Comparison of ENCODE assay signal across 11 cellular contexts in the genomic region with DNA sequence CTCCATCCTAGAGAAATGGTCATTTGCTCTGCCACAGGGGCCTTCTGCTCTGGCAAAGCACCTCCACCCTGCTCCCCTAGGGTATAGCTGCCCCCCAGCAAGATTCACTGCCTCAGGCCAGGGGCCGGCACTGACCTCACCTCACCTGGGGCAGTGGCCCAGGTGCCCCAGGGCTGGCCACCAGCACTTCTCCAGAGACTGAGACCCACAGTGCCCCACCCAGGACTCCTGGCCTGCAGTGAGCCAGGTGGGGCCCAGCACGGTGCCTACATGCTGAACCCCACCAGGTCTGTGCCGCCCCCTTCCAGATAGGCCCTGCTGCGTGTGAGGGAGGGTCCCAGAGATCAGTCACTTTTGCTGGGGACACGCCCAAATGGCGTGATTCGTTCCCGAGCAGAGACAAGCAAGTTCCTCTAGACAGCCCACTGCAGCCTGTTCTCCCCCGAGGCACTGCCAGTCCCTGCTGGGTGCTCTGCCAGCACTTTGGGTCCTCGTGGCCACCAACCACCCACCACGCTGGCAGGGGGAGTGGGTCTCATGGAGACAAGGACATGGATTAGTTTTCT. TPM values are rescaled to one million over a fixed set of nuclear protein-coding genes. Genes with fewer than 3 reads are reported as not detected.
DNase-seq lines count a peak whose midpoint lies in the region; ATAC-seq and TF ChIP-seq lines count a peak whose summit lies in the region.
"Had no signal": no experiment of that assay in that cellular context is flagged by ENCODE, and none has a peak within 500 bp of the region (broad histone marks: within the 10 kb centered on the region; RNA-seq: fewer than 3 reads in every experiment).

No MANE protein-coding gene starts in this region.

- no peaks in the 10 kb centered on the region for H3K9me3 Mint-ChIP-seq in activated naive CD8-positive, alpha-beta T cell (ENCODE audit: low read depth)
- no peaks in the 10 kb centered on the region for H3K9me3 Mint-ChIP-seq in activated naive CD8-positive, alpha-beta T cell treated with anti-CD3 and anti-CD28 coated beads for 36 hours
- H3K9me3 Mint-ChIP-seq: activated B cell treated with CpG ODN at 0.5 μM for 24 hours had no signal

- H3K27ac Mint-ChIP-seq in activated naive CD8-positive, alpha-beta T cell = peak overlapping the region; percentile 10
- no peak overlapping the region for H3K27ac Mint-ChIP-seq in activated naive CD8-positive, alpha-beta T cell treated with anti-CD3 and anti-CD28 coated beads for 36 hours
- H3K27ac Mint-ChIP-seq: activated B cell treated with CpG ODN at 0.5 μM for 24 hours had no signal

- 31% methylated on average over 10 of the region's 11 CpGs for WGBS in mammary epithelial cell (ENCODE audit: low coverage, missing lambda C conversion rate)
- 89% methylated on average over 11 of the region's 11 CpGs for WGBS in mesenchymal stem cell
- 78% methylated on average over 11 of the region's 11 CpGs for WGBS in urinary bladder

- H3K27me3 ChIP-seq in mammary epithelial cell (ENCODE audit: insufficient read depth, low read length) (no peaks in the 10 kb centered on the region), mesenchymal stem cell (ENCODE audit: control insufficient read depth in 1 of 2, insufficient read depth in 1 of 2, low read length in 2 of 2) (no peaks in the 10 kb centered on the region)

- dilution Hi-C loops in mammary epithelial cell (cut with HindIII; ENCODE audit: low sequenced_read_pairs) = no loop called here

- H3K27me3 Mint-ChIP-seq in activated naive CD8-positive, alpha-beta T cell = no peaks in the 10 kb centered on the region
- no peaks in the 10 kb centered on the region for H3K27me3 Mint-ChIP-seq in activated naive CD8-positive, alpha-beta T cell treated with anti-CD3 and anti-CD28 coated beads for 36 hours
- H3K27me3 Mint-ChIP-seq: activated B cell treated with CpG ODN at 0.5 μM for 24 hours had no signal

- H3K23ac ChIP-seq in mesenchymal stem cell (ENCODE audit: low read length in 2 of 2) = no peak overlapping the region

- H3K27ac ChIP-seq in mammary epithelial cell (ENCODE audit: insufficient read depth, low read depth, low read length) (no peak overlapping the region), mesenchymal stem cell (ENCODE audit: low read length, poor library complexity, severe bottlenecking) (no peak overlapping the region), urinary bladder (ENCODE audit: low read depth) (peak overlapping the region; percentile 18)

- H4K91ac ChIP-seq in mesenchymal stem cell (ENCODE audit: low read length) = peak overlapping the region; percentile 25

- no peak for TF ChIP-seq CTCF in mammary epithelial cell (conservative IDR thresholded peaks at IDR 0.05 in 1 of 2, IDR thresholded peaks at IDR 0.05 in 1 of 2; ENCODE audit: extremely low read depth in 1 of 2, insufficient read depth in 1 of 2, low read depth in 1 of 2, low read length in 2 of 2)

- H3K4me2 ChIP-seq in mammary epithelial cell (ENCODE audit: insufficient read depth, low read depth, low read length) (peak overlapping the region; percentile 73), mesenchymal stem cell (ENCODE audit: low read length, poor library complexity, severe bottlenecking) (no peak overlapping the region)

- no peak overlapping the region for H3K9ac ChIP-seq in mammary epithelial cell (ENCODE audit: insufficient read depth, low read length)
- H3K9ac ChIP-seq in mesenchymal stem cell (ENCODE audit: low read length) = no peak overlapping the region

- H2AFZ ChIP-seq in mammary epithelial cell (ENCODE audit: low read depth, low read length) (peak overlapping the region; percentile 70), mesenchymal stem cell (ENCODE audit: low read depth, low read length) (no peak overlapping the region)

- no peak for DNase-seq in activated naive CD8-positive, alpha-beta T cell treated with anti-CD3 and anti-CD28 coated beads for 36 hours
- DNase-seq in mammary epithelial cell (no peak), mesenchymal stem cell (no peak), NCI-H2029 treated with DMSO at 0.1 percent for 48 hours (lab: John Stamatoyannopoulos, UW) (no peak)
- DNase-seq: activated B cell treated with CpG ODN at 0.5 μM for 24 hours, activated gamma-delta T cell, OCI-M1 had no signal

- BruUV-seq in mammary epithelial cell (replicated peaks; lab: Mats Ljungman, UMichigan) = no TSS peak

- H2BK120ac ChIP-seq in mesenchymal stem cell (ENCODE audit: low read depth, low read length) = no peak overlapping the region

- H2BK5ac ChIP-seq in mesenchymal stem cell (ENCODE audit: low read depth, low read length, poor library complexity, severe bottlenecking) = no peak overlapping the region

- peaks cover 23% of the 10 kb centered on the region for H3K79me2 ChIP-seq in mammary epithelial cell (ENCODE audit: insufficient read depth, low read length)

- no peaks in the 10 kb centered on the region for H3K36me3 ChIP-seq in mammary epithelial cell (ENCODE audit: insufficient read depth, low read length)
- H3K36me3 ChIP-seq in mesenchymal stem cell (ENCODE audit: control insufficient read depth in 1 of 2, insufficient read depth in 2 of 2, low read depth in 1 of 2, low read length in 2 of 2) = peaks cover 0 to 43% of the 10 kb centered on the region in 2 experiments
- no peaks in the 10 kb centered on the region for H3K36me3 ChIP-seq in urinary bladder (ENCODE audit: insufficient read depth)

- peaks cover 62% of the 10 kb centered on the region for H3K79me1 ChIP-seq in mesenchymal stem cell (replicated peaks; ENCODE audit: low read length, poor library complexity, severe bottlenecking)

- H2AK5ac ChIP-seq in mesenchymal stem cell (ENCODE audit: low read length, severe bottlenecking) = no peak overlapping the region

- H4K8ac ChIP-seq in mesenchymal stem cell (ENCODE audit: low read length) = no peak overlapping the region

- no peak overlapping the region for H3K18ac ChIP-seq in mesenchymal stem cell (ENCODE audit: low read depth in 1 of 2, low read length in 2 of 2)

- ATAC-seq in HG03139 (IDR thresholded peaks at IDR 0.05; ENCODE audit: unreplicated experiment) = no peak
- no peak for ATAC-seq in HG03565 (IDR thresholded peaks at IDR 0.05; ENCODE audit: unreplicated experiment)

- H3K4me1 Mint-ChIP-seq in activated naive CD8-positive, alpha-beta T cell (ENCODE audit: low read depth) = peaks cover 27% of the 10 kb centered on the region
- H3K4me1 Mint-ChIP-seq in activated naive CD8-positive, alpha-beta T cell treated with anti-CD3 and anti-CD28 coated beads for 36 hours = peaks cover 17% of the 10 kb centered on the region

- no peak overlapping the region for H3K4me3 Mint-ChIP-seq in activated naive CD8-positive, alpha-beta T cell
- H3K4me3 Mint-ChIP-seq in activated naive CD8-positive, alpha-beta T cell treated with anti-CD3 and anti-CD28 coated beads for 36 hours = no peak overlapping the region

- no peak overlapping the region for H3K4ac ChIP-seq in mesenchymal stem cell (ENCODE audit: low read depth in 1 of 2, low read length in 2 of 2)

- H4K20me1 ChIP-seq in mammary epithelial cell (ENCODE audit: insufficient read depth, low read length) = no peaks in the 10 kb centered on the region

- in situ Hi-C loops in mammary epithelial cell (cut with MboI; ENCODE audit: low sequenced_read_pairs in 2 of 2) = loop anchor here in 1 of 2 donors (10.0 kb wide), 1 partner anchor 61 kb away; no protein-coding TSS in a partner anchor

- H3K4me1 ChIP-seq in mammary epithelial cell (ENCODE audit: insufficient read depth, low read length) (peaks cover 24% of the 10 kb centered on the region), mesenchymal stem cell (ENCODE audit: control insufficient read depth, insufficient read depth, low read depth, low read length) (peaks cover 44% of the 10 kb centered on the region), urinary bladder (ENCODE audit: insufficient read depth) (no peaks in the 10 kb centered on the region)

- H2BK15ac ChIP-seq in mesenchymal stem cell (ENCODE audit: low read depth, poor library complexity, severe bottlenecking) = no peak overlapping the region

- H3K36me3 Mint-ChIP-seq in activated naive CD8-positive, alpha-beta T cell = peaks cover 4% of the 10 kb centered on the region
- H3K36me3 Mint-ChIP-seq in activated naive CD8-positive, alpha-beta T cell treated with anti-CD3 and anti-CD28 coated beads for 36 hours = peaks cover 17% of the 10 kb centered on the region

- H3K9me3 ChIP-seq in mammary epithelial cell (replicated peaks; ENCODE audit: insufficient read depth, low read length) (no peaks in the 10 kb centered on the region), mesenchymal stem cell (ENCODE audit: control insufficient read depth, low read length) (no peaks in the 10 kb centered on the region)

- CTCF ChIA-PET in mammary epithelial cell (lab: Charles Lee; ENCODE audit: low non-redundant PET) = no interaction called here

- no peak overlapping the region for H2BK12ac ChIP-seq in mesenchymal stem cell (ENCODE audit: low read length in 2 of 2)

- no peak overlapping the region for H3K4me3 ChIP-seq in mammary epithelial cell (replicated peaks in 1 of 3; ENCODE audit: insufficient read depth in 1 of 3, low read depth in 2 of 3, low read length in 3 of 3)
- H3K4me3 ChIP-seq in mesenchymal stem cell (ENCODE audit: insufficient read depth in 1 of 2, low read depth in 1 of 2, low read length in 2 of 2) = no peak overlapping the region
- H3K4me3 ChIP-seq in urinary bladder (ENCODE audit: low read depth, low read length) = no peak overlapping the region

- intact Hi-C loops in mammary epithelial cell (cut with micrococcal nuclease) = no loop called here

- H3K14ac ChIP-seq in mesenchymal stem cell (ENCODE audit: low read length in 2 of 2) = peak overlapping the region in 1 of 2 experiments; percentile 19

RNA-seq across cellular contexts. Expression of gene GNB1L, which starts 10.7 kb away (rescaled TPM):
- 10 to 100 TPM; 14.5 TPM for total RNA-seq in activated naive CD8-positive, alpha-beta T cell treated with anti-CD3 and anti-CD28 coated beads for 36 hours
- total RNA-seq in mammary epithelial cell (1 to 10 TPM; 3.8 to 7.8 TPM), urinary bladder (3.4 TPM)
- polyA plus RNA-seq in mammary epithelial cell (7.9 TPM), urinary bladder (8.5 TPM)
- polyA minus RNA-seq in mammary epithelial cell = 0.93 TPM
- 3.9 TPM for polyA plus RNA-seq in mesenchymal stem cell (2013, experiment 1 of 2)
- 3.9 TPM for polyA plus RNA-seq in mesenchymal stem cell (2013, experiment 2 of 2)

RNA-seq across cellular contexts. Expression of gene RTL10, which starts 10.7 kb away (rescaled TPM):
- 10 to 100 TPM; 18.7 to 23.1 TPM for total RNA-seq in activated naive CD8-positive, alpha-beta T cell treated with anti-CD3 and anti-CD28 coated beads for 36 hours
- total RNA-seq in mammary epithelial cell (10 to 100 TPM; 20.7 to 21.9 TPM), urinary bladder (10.3 TPM)
- polyA plus RNA-seq in mammary epithelial cell (17.8 TPM), urinary bladder (6.9 TPM)
- 72.2 TPM for polyA minus RNA-seq in mammary epithelial cell
- 6.4 TPM for polyA plus RNA-seq in mesenchymal stem cell (2013, experiment 1 of 2)
- polyA plus RNA-seq in mesenchymal stem cell (2013, experiment 2 of 2) = 7.2 TPM
